Comparison of ENCODE assay signal across 17 cellular contexts in the genomic region with DNA sequence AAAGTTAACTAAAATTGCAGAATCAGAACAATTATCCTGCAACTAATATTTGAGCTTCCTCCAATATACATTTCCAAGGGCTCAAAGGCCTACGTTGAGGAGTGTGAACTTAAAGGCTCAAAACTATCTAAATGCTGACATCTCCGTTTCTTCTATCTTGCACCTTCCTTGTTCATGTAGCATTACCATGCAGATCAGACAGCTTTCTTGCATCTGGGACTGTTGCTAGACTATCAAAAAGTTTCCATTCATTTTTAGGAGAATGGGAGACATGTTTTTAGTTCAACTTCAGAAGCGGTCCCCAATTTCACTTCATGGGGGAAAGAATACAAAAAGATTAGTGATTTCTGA. TPM values are rescaled to one million over a fixed set of nuclear protein-coding genes. Genes with fewer than 3 reads are reported as not detected.
"Had no signal": no experiment of that assay in that cellular context is flagged by ENCODE, and none has a peak within 500 bp of the region (broad histone marks: within the 10 kb centered on the region; RNA-seq: fewer than 3 reads in every experiment).

No MANE protein-coding gene starts in this region.

- H3K4me3 ChIP-seq: coronary artery, gastroesophageal sphincter, lung, mucosa of descending colon, SJSA1, skin epidermis, tibial artery had no signal

- H3K27ac ChIP-seq: coronary artery, gastroesophageal sphincter, SJSA1, skin epidermis, tibial artery had no signal

- DNase-seq: activated CD8-positive, alpha-beta memory T cell treated with anti-CD3 and anti-CD28 coated beads, Interleukin-2, amount 50 U/mL, for 48 hours; activated CD8-positive, alpha-beta T cell treated with anti-CD3 and anti-CD28 coated beads, Interleukin-2, amount 10 ng/mL, durations not matched to agents 7 days and 5 days; activated naive CD4-positive, alpha-beta T cell; effector memory CD4-positive, alpha-beta T cell; hippocampal formation; kidney glomerular epithelial cell; mucosa of descending colon; occipital lobe; T-helper 9 cell; tibial artery had no signal

- H3K27me3 ChIP-seq: SJSA1, tibial artery had no signal

- H3K9me3 ChIP-seq: gastroesophageal sphincter, mucosa of descending colon, SJSA1, tibial artery had no signal

- ATAC-seq: activated CD8-positive, alpha-beta T cell treated with anti-CD3 and anti-CD28 coated beads, Interleukin-2, amount 10 ng/mL, durations not matched to agents 7 days and 5 days; gastroesophageal sphincter; mucosa of descending colon; natural killer cell treated with Interleukin-12 subunit alpha and Interleukin-12 subunit beta and Interleukin-15 and Interleukin-18, amount 100 ng/mL, for 72 hours had no signal

- H3K36me3 ChIP-seq: cardiac muscle cell, gastroesophageal sphincter, tibial artery had no signal

- H3K4me1 ChIP-seq: gastroesophageal sphincter had no signal

RNA-seq across cellular contexts. Expression of gene ANKRD1, which starts 2.9 kb away (rescaled TPM):
- total RNA-seq: activated CD8-positive, alpha-beta T cell treated with anti-CD3 and anti-CD28 coated beads, Interleukin-2, amount 10 ng/mL, durations not matched to agents 7 days and 5 days; gastroesophageal sphincter; natural killer cell treated with Interleukin-12 subunit alpha and Interleukin-12 subunit beta and Interleukin-15 and Interleukin-18, amount 100 ng/mL, for 72 hours; occipital lobe had no signal
